9 cellular contexts compared by ENCODE assay signal in genomic region chr18:73235491-73235890, GRCh38.
DNase-seq lines count a peak whose midpoint lies in the region; ATAC-seq, FAIRE-seq and TF ChIP-seq lines count a peak whose summit lies in the region.
"Had no signal": no experiment of that assay in that cellular context is flagged by ENCODE, and none has a peak within 500 bp of the region (broad histone marks: within the 10 kb centered on the region; RNA-seq: fewer than 3 reads in every experiment).

No MANE protein-coding gene starts in this region.

- POLR2A ChIA-PET in RWPE1 (lab: Yijun Ruan, JAX; ENCODE audit: low non-redundant PET) (no interaction called here), HEK293T (lab: Yijun Ruan, JAX) (no interaction called here)

- WGBS in pancreas, 2 donors: 62 to 76% methylated on average over 8 of the region's 8 CpGs

- intact Hi-C loops in pancreas (cut with DNase I) (no loop called here), vagina (cut with DNase I) (no loop called here)

- peak; percentile 93 for ATAC-seq in GM18868 (IDR thresholded peaks at IDR 0.05; ENCODE audit: unreplicated experiment)
- ATAC-seq in HG02763 (IDR thresholded peaks at IDR 0.05; ENCODE audit: unreplicated experiment): peak; percentile 97
- ATAC-seq in pancreas: no peak
- no peak for ATAC-seq in HG02870 (IDR thresholded peaks at IDR 0.05; ENCODE audit: unreplicated experiment)

- H3K4me1 ChIP-seq in pancreas (no peaks in the 10 kb centered on the region), vagina (no peaks in the 10 kb centered on the region)

- no peak for TF ChIP-seq POLR2A in vagina (IDR thresholded peaks at IDR 0.05)

- DNase-seq in RWPE1 (ENCODE audit: low spot score) (peak; percentile 76), non-pigmented ciliary epithelial cell (ENCODE audit: low read depth) (peak; percentile 97), pancreas (no peak), HEK293T (ENCODE audit: extremely low spot score) (no peak), vagina (ENCODE audit: extremely low spot score in 2 of 2) (no peak)
- DNase-seq: activated CD4-positive, alpha-beta memory T cell treated with anti-CD3 and anti-CD28 coated beads for 36 hours had no signal

- H3K27ac ChIP-seq in RWPE1: no peak overlapping the region
- H3K27ac ChIP-seq in pancreas: no peak overlapping the region
- no peak overlapping the region for H3K27ac ChIP-seq in vagina

- H3K27me3 ChIP-seq in pancreas (no peaks in the 10 kb centered on the region), vagina (no peaks in the 10 kb centered on the region)

- no peak for FAIRE-seq in pancreas (lab: Jason Lieb, UNC)

- H3K9me3 ChIP-seq in pancreas (no peaks in the 10 kb centered on the region), vagina (no peaks in the 10 kb centered on the region)

- TF ChIP-seq CTCF in RWPE1 (conservative IDR thresholded peaks at IDR 0.05; ENCODE audit: low read depth): no peak
- no peak for TF ChIP-seq CTCF in pancreas (IDR thresholded peaks at IDR 0.05)
- no peak for TF ChIP-seq CTCF in vagina (IDR thresholded peaks at IDR 0.05)

- H3K36me3 ChIP-seq in pancreas (no peaks in the 10 kb centered on the region), vagina (no peaks in the 10 kb centered on the region)

- CTCF ChIA-PET in RWPE1 (lab: Yijun Ruan, JAX): no interaction called here
- CTCF ChIA-PET in HEK293T (lab: Yijun Ruan, JAX): interaction anchor here (0.7 kb wide), 1 partner anchor 1352 kb away, joined by 3 read pairs; no protein-coding TSS in a partner anchor

- H3K4me3 ChIP-seq in pancreas (no peak overlapping the region), vagina (no peak overlapping the region)

TF ChIP-seq in HEK293T, 16 proteins besides CTCF, POLR2A, EP300 and RAD21:
- TF ChIP-seq HDGF (IDR thresholded peaks at IDR 0.05; ENCODE audit: borderline replicate concordance) (no peak), LEF1 (IDR thresholded peaks at IDR 0.05; ENCODE audit: borderline replicate concordance) (no peak), TARDBP (IDR thresholded peaks at IDR 0.05) (no peak), ELF4 (IDR thresholded peaks at IDR 0.05) (no peak), PKNOX1 (IDR thresholded peaks at IDR 0.05) (no peak), FOXA1 (IDR thresholded peaks at IDR 0.05) (no peak), ARNT (IDR thresholded peaks at IDR 0.05) (no peak), ZNF384 (IDR thresholded peaks at IDR 0.05) (no peak), CTBP1 (IDR thresholded peaks at IDR 0.05; ENCODE audit: borderline replicate concordance) (no peak), FOXM1 (IDR thresholded peaks at IDR 0.05; ENCODE audit: borderline replicate concordance) (no peak), L3MBTL2 (conservative IDR thresholded peaks at IDR 0.05) (no peak), SUZ12 (IDR thresholded peaks at IDR 0.05) (no peak), SP1 (IDR thresholded peaks at IDR 0.05) (no peak), BHLHE40 (IDR thresholded peaks at IDR 0.05; ENCODE audit: borderline replicate concordance) (no peak), FOXK2 (IDR thresholded peaks at IDR 0.05) (no peak), NFRKB (IDR thresholded peaks at IDR 0.05) (no peak)
TF ChIP-seq in HEK293T: peak in this region for 0.

Comparison
In these comparisons a context has a peak if more than half of its experiments do, and no peak if none do; other contexts are left out.
1. ATAC-seq: peak in GM18868 (single experiment) and HG02763 (single experiment); none in pancreas (0 of 4) and HG02870 (single experiment).
2. DNase-seq: peak in RWPE1 (single experiment) and non-pigmented ciliary epithelial cell (single experiment); none in pancreas (0 of 6), HEK293T (single experiment) and vagina (0 of 2).